Comparison of ENCODE assay signal across 17 cellular contexts in genomic region chr17:48442819-48443218, GRCh38. TPM values are rescaled to one million over a fixed set of nuclear protein-coding genes. Genes with fewer than 3 reads are reported as not detected.
DNase-seq lines count a peak whose midpoint lies in the region; ATAC-seq, FAIRE-seq and TF ChIP-seq lines count a peak whose summit lies in the region.
"Had no signal": no experiment of that assay in that cellular context is flagged by ENCODE, and none has a peak within 500 bp of the region (broad histone marks: within the 10 kb centered on the region; RNA-seq: fewer than 3 reads in every experiment).

No MANE protein-coding gene starts in this region.

- TF ChIP-seq EP300 in HepG2 (IDR thresholded peaks at IDR 0.05; ENCODE audit: low read depth in 2 of 2, low read length in 2 of 2) (no peak), HepG2 (CRISPR knock-in tag; IDR thresholded peaks at IDR 0.05; ENCODE audit: borderline replicate concordance) (no peak)

- TF ChIP-seq POLR2A in HepG2 (IDR thresholded peaks at IDR 0.05; ENCODE audit: insufficient read depth in 1 of 2, low read depth in 2 of 2, low read length in 2 of 2) (no peak), right lobe of liver (IDR thresholded peaks at IDR 0.05) (no peak)

- peak overlapping the region; percentile 47 to 88 for H3K27ac Mint-ChIP-seq in activated naive CD4-positive, alpha-beta T cell treated with anti-CD3 and anti-CD28 coated beads, Interleukin-2, amount 50 U/mL, for 72 hours

- H3K9me3 ChIP-seq in HepG2 (ENCODE audit: low read length) (no peaks in the 10 kb centered on the region), right lobe of liver (no peaks in the 10 kb centered on the region), OCI-LY3 (ENCODE audit: insufficient read depth, low read length) (no peaks in the 10 kb centered on the region), upper lobe of right lung (no peaks in the 10 kb centered on the region)
- H3K9me3 ChIP-seq: gastrocnemius medialis, neutrophil, Peyer's patch had no signal

- H4K20me1 ChIP-seq in HepG2 (ENCODE audit: insufficient read depth, low read length): no peaks in the 10 kb centered on the region
- no peaks in the 10 kb centered on the region for H4K20me1 ChIP-seq in OCI-LY3 (ENCODE audit: insufficient read depth, low read length)

- intact Hi-C loops in HepG2 (cut with micrococcal nuclease; ENCODE audit: unreplicated experiment) (no loop called here), right lobe of liver (cut with DNase I) (no loop called here), upper lobe of right lung (cut with DNase I) (no loop called here)

- no peaks in the 10 kb centered on the region for H3K4me1 ChIP-seq in HepG2 (ENCODE audit: insufficient read depth, low read length)
- H3K4me1 ChIP-seq in right lobe of liver: no peaks in the 10 kb centered on the region
- H3K4me1 ChIP-seq in OCI-LY3 (ENCODE audit: low read length): peaks cover 47% of the 10 kb centered on the region
- peaks cover 4% of the 10 kb centered on the region for H3K4me1 ChIP-seq in upper lobe of right lung
- H3K4me1 ChIP-seq: gastrocnemius medialis had no signal

- no peak for FAIRE-seq in HepG2 (lab: Jason Lieb, UNC)

- no peak for ATAC-seq in HepG2
- no peak for ATAC-seq in right lobe of liver
- ATAC-seq in activated naive CD4-positive, alpha-beta T cell treated with anti-CD3 and anti-CD28 coated beads, Interleukin-2, amount 50 U/mL, for 72 hours: no peak
- peak; percentile 64 for ATAC-seq in upper lobe of right lung
- no peak for ATAC-seq in GM19328 (IDR thresholded peaks at IDR 0.05; ENCODE audit: unreplicated experiment)
- no peak for ATAC-seq in GM18861 (IDR thresholded peaks at IDR 0.05; ENCODE audit: unreplicated experiment)
- ATAC-seq: gastrocnemius medialis, left colon had no signal

- H3K27ac ChIP-seq in HepG2 (ENCODE audit: extremely low read length, insufficient read depth, low read length) (no peak overlapping the region), right lobe of liver (no peak overlapping the region), OCI-LY3 (ENCODE audit: low read length) (no peak overlapping the region), upper lobe of right lung (no peak overlapping the region)
- H3K27ac ChIP-seq: gastrocnemius medialis, neutrophil had no signal

- no peak for TF ChIP-seq RAD21 in HepG2 (CRISPR knock-in tag; IDR thresholded peaks at IDR 0.05)

- H3K9me3 Mint-ChIP-seq in activated naive CD4-positive, alpha-beta T cell treated with anti-CD3 and anti-CD28 coated beads, Interleukin-2, amount 50 U/mL, for 72 hours: peaks cover 10 to 12% of the 10 kb centered on the region in 2 donors

- no peak overlapping the region for H2AFZ ChIP-seq in HepG2 (ENCODE audit: low read length)
- no peak overlapping the region for H2AFZ ChIP-seq in OCI-LY3 (ENCODE audit: low read depth, low read length)

- POLR2A ChIA-PET in HepG2 (lab: Yijun Ruan, JAX): no interaction called here

- no peak overlapping the region for H3K9ac ChIP-seq in HepG2 (ENCODE audit: insufficient read depth, low read depth, low read length)
- H3K9ac ChIP-seq in OCI-LY3 (ENCODE audit: low read length): no peak overlapping the region

- H3K79me2 ChIP-seq in HepG2 (ENCODE audit: insufficient read depth, low read length): no peaks in the 10 kb centered on the region
- H3K79me2 ChIP-seq in OCI-LY3 (ENCODE audit: low read length): no peaks in the 10 kb centered on the region

- TF ChIP-seq CTCF in HepG2 (CRISPR knock-in tag; IDR thresholded peaks at IDR 0.05) (no peak), right lobe of liver (IDR thresholded peaks at IDR 0.05) (no peak), OCI-LY3 (IDR thresholded peaks at IDR 0.05; ENCODE audit: low read depth, low read length) (no peak), upper lobe of right lung (IDR thresholded peaks at IDR 0.05) (no peak)

- no TSS peak for BruUV-seq in HepG2 (replicated peaks; lab: Mats Ljungman, UMichigan)

- H3K36me3 Mint-ChIP-seq in activated naive CD4-positive, alpha-beta T cell treated with anti-CD3 and anti-CD28 coated beads, Interleukin-2, amount 50 U/mL, for 72 hours: peaks cover 4 to 10% of the 10 kb centered on the region in 2 donors
- H3K36me3 Mint-ChIP-seq: IgD-negative memory B cell had no signal

- no peak overlapping the region for H3K4me3 ChIP-seq in HepG2 (replicated peaks in 1 of 3; ENCODE audit: insufficient read depth in 1 of 3, low read depth in 2 of 3, low read length in 3 of 3)
- H3K4me3 ChIP-seq in right lobe of liver: no peak overlapping the region
- no peak overlapping the region for H3K4me3 ChIP-seq in OCI-LY3 (ENCODE audit: low read length)
- H3K4me3 ChIP-seq in upper lobe of right lung: no peak overlapping the region
- H3K4me3 ChIP-seq: gastrocnemius medialis, Peyer's patch had no signal

- H3K36me3 ChIP-seq in HepG2 (replicated peaks in 1 of 2; ENCODE audit: control insufficient read depth in 1 of 2, insufficient read depth in 2 of 2, low read length in 2 of 2) (no peaks in the 10 kb centered on the region), right lobe of liver (no peaks in the 10 kb centered on the region), OCI-LY3 (replicated peaks; ENCODE audit: low read depth, low read length) (no peaks in the 10 kb centered on the region), upper lobe of right lung (no peaks in the 10 kb centered on the region)
- H3K36me3 ChIP-seq: gastrocnemius medialis, neutrophil, Peyer's patch had no signal

- in situ Hi-C loops in HepG2 (cut with HindIII; ENCODE audit: extremely low pct_ligation_motif_present, low pct_unique_long_range_greater_than_20kb): no loop called here

- 38% methylated on average over 3 of the region's 3 CpGs for WGBS in HepG2 (ENCODE audit: low lambda C conversion rate)
- WGBS in right lobe of liver (ENCODE audit: insufficient coverage, low coverage, low lambda C conversion rate, missing lambda C conversion rate): 48% methylated on average over 3 of the region's 3 CpGs

- DNase-seq in HepG2 (ENCODE audit: low spot score) (no peak), right lobe of liver (no peak), upper lobe of right lung (no peak), inferior parietal cortex (ENCODE audit: extremely low spot score) (no peak)
- DNase-seq in activated naive CD4-positive, alpha-beta T cell treated with anti-CD3 and anti-CD28 coated beads, Interleukin-2, amount 50 U/mL, for 72 hours (ENCODE audit: low spot score in 2 of 2): no peak
- DNase-seq: activated CD4-positive, CD25-positive, alpha-beta regulatory T cell; gastrocnemius medialis; HCEC 1CT; left colon; Peyer's patch; stimulated activated CD4-positive, alpha-beta T cell treated with anti-CD3 and anti-CD28 coated beads, Interleukin-12 subunit alpha, Interleukin-12 subunit beta, amount 100 ng/mL, for 4 hours had no signal

- H3K4me2 ChIP-seq in HepG2 (ENCODE audit: low read depth, low read length) (no peak overlapping the region), OCI-LY3 (ENCODE audit: low read length) (peak overlapping the region; percentile 22)

- CTCF ChIA-PET in HepG2 (lab: Yijun Ruan, JAX; ENCODE audit: low intra/inter-chr PET ratio, low total read pairs): no interaction called here

- H3K27me3 ChIP-seq in HepG2 (ENCODE audit: control insufficient read depth in 1 of 2, insufficient read depth in 2 of 2, low read length in 2 of 2) (peaks cover 3 to 36% of the 10 kb centered on the region in 2 experiments; a peak in 4 of 5 replicates), right lobe of liver (no peaks in the 10 kb centered on the region), OCI-LY3 (ENCODE audit: low read depth, low read length) (no peaks in the 10 kb centered on the region; the same call in 1 of the 2 replicates), upper lobe of right lung (no peaks in the 10 kb centered on the region)
- H3K27me3 ChIP-seq: Peyer's patch had no signal

TF ChIP-seq in HepG2, 621 proteins besides CTCF, POLR2A, EP300 and RAD21:
- TF ChIP-seq ZNF124 (CRISPR knock-in tag; IDR thresholded peaks at IDR 0.05) (no peak), ATF7 (IDR thresholded peaks at IDR 0.05) (peak; percentile 70), ATF7 (CRISPR knock-in tag; IDR thresholded peaks at IDR 0.05) (no peak)

RNA-seq across cellular contexts. Expression of gene SKAP1, which starts 12.8 kb away (rescaled TPM):
- total RNA-seq in HepG2 (2016; rRNA removed; fragmentation: Illumina TruSeq; extraction: Trizol): not detected in 2 replicates
- total RNA-seq in HepG2 (2016; cell fraction: cytosol; rRNA removed; fragmentation: Illumina TruSeq; extraction: Trizol; ENCODE audit: low read depth): not detected in 2 replicates
- total RNA-seq in HepG2 (2016; cell fraction: insoluble cytoplasmic fraction; rRNA removed; fragmentation: Illumina TruSeq; extraction: Trizol): 0.17 TPM in 1 of 2 replicates, not detected in the other
- not detected in 2 replicates for total RNA-seq in HepG2 (2016; cell fraction: membrane; rRNA removed; fragmentation: Illumina TruSeq; extraction: Trizol)
- total RNA-seq in HepG2 (2016; cell fraction: nucleus; rRNA removed; fragmentation: Illumina TruSeq; extraction: Trizol): not detected in 2 replicates
- polyA plus RNA-seq in HepG2 (2011; rRNA removed): 0.21 TPM in 1 of 2 replicates, not detected in the other
- polyA plus RNA-seq in HepG2 (2011; cell fraction: cytosol; rRNA removed): not detected in 2 replicates
- polyA plus RNA-seq in HepG2 (2011; cell fraction: nucleus; rRNA removed): not detected in 2 replicates
- 0.60 TPM in 1 of 2 replicates, not detected in the other for polyA plus RNA-seq in HepG2 (2012)
- 0.18 and 0.36 TPM in 2 replicates for polyA plus RNA-seq in HepG2 (2016; cell fraction: cytosol; fragmentation: Illumina TruSeq; extraction: Trizol; ENCODE audit: low read depth)
- not detected in 2 replicates for polyA plus RNA-seq in HepG2 (2016; cell fraction: insoluble cytoplasmic fraction; fragmentation: Illumina TruSeq; extraction: Trizol; ENCODE audit: low read depth)
- 0.28 TPM in 1 of 2 replicates, not detected in the other for polyA plus RNA-seq in HepG2 (2016; cell fraction: membrane; fragmentation: Illumina TruSeq; extraction: Trizol; ENCODE audit: low read depth)
- not detected in 2 replicates for polyA plus RNA-seq in HepG2 (2016; cell fraction: nucleus; fragmentation: Illumina TruSeq; extraction: Trizol; ENCODE audit: insufficient read depth, low read depth)
- polyA minus RNA-seq in HepG2 (2011; rRNA and poly(A)+ RNA removed; ENCODE audit: low replicate concordance): not detected in 2 replicates
- not detected in 2 replicates for polyA minus RNA-seq in HepG2 (2011; cell fraction: cytosol; rRNA and poly(A)+ RNA removed)
- polyA minus RNA-seq in HepG2 (2011; cell fraction: nucleus; rRNA and poly(A)+ RNA removed): not detected in 2 replicates
- 10 to 100 TPM in 4 of 6 experiments, 1 to 10 TPM in 2; 4.5 to 51.0 (median 17.5) TPM for total RNA-seq in right lobe of liver
- total RNA-seq in activated naive CD4-positive, alpha-beta T cell treated with anti-CD3 and anti-CD28 coated beads, Interleukin-2, amount 50 U/mL, for 72 hours: 10 to 100 TPM; 65.0 to 98.0 TPM
- total RNA-seq in upper lobe of right lung: 5.1 TPM
- total RNA-seq: gastrocnemius medialis had no signal
- polyA plus RNA-seq: BJ had no signal
